18 cellular contexts compared by ENCODE assay signal in the genomic region with DNA sequence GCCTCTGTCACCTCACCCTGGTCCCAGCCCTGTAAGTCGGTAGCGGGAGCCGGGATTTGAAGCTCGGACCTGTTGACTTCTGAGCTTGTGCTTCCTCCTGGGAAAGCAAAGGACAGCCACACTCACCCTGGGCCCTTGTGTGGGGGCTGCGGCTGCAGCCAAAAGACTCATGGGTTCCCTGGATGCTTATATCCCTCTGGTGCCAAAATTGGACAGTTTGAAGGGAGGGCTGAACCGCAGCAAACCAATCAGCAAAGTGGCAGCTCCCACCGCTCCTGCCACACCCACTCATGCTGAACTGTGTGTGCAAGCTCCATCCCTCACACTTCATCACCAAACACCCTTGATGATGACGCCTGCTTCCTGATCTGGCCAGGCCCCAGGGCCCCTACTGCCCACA. TPM values are rescaled to one million over a fixed set of nuclear protein-coding genes. Genes with fewer than 3 reads are reported as not detected.
A peak's percentile ranks its signal among the peaks of the same experiment; 100 is the strongest.
DNase-seq lines count a peak whose midpoint lies in the region; ATAC-seq and TF ChIP-seq lines count a peak whose summit lies in the region.
"Had no signal": no experiment of that assay in that cellular context is flagged by ENCODE, and none has a peak within 500 bp of the region (broad histone marks: within the 10 kb centered on the region; RNA-seq: fewer than 3 reads in every experiment).

No MANE protein-coding gene starts in this region.

- in situ Hi-C loops in Panc1 (cut with HindIII; ENCODE audit: low pct_unique_long_range_greater_than_20kb, low sequenced_read_pairs): no loop called here

- CTCF ChIA-PET in Panc1 (lab: Charles Lee): no interaction called here

- no peaks in the 10 kb centered on the region for H3K9me3 ChIP-seq in Panc1 (ENCODE audit: control insufficient read depth, insufficient read depth, low read depth, low read length)

- intact Hi-C loops in Panc1 (cut with micrococcal nuclease; ENCODE audit: unreplicated experiment): no loop called here
- intact Hi-C loops in left cardiac atrium (cut with DNase I): no loop called here
- intact Hi-C loops in posterior vena cava (cut with DNase I): no loop called here

- ATAC-seq in Panc1 (no peak), left cardiac atrium (peak; percentile 82), GM21717 (IDR thresholded peaks at IDR 0.05; ENCODE audit: unreplicated experiment) (no peak)
- ATAC-seq: GM12878, HCT116 had no signal

- H3K4me3 ChIP-seq in Panc1 (ENCODE audit: low read depth in 2 of 2, low read length in 2 of 2): no peak overlapping the region
- H3K4me3 ChIP-seq: GM12878 had no signal

- H3K27me3 ChIP-seq in Panc1 (ENCODE audit: control insufficient read depth, insufficient read depth, low read length): no peaks in the 10 kb centered on the region

- no peaks in the 10 kb centered on the region for H3K36me3 ChIP-seq in Panc1 (ENCODE audit: control insufficient read depth, insufficient read depth, low read length)

- DNase-seq in Daoy (ENCODE audit: low read depth): peak; percentile 27
- no peak for DNase-seq in Panc1 (ENCODE audit: low read depth, low spot score)
- DNase-seq in left cardiac atrium: peak; percentile 77
- peak; percentile 69 for DNase-seq in posterior vena cava (ENCODE audit: low spot score)
- DNase-seq in NCI-H2081 (lab: John Stamatoyannopoulos, UW): no peak
- DNase-seq in NCI-H748 (lab: John Stamatoyannopoulos, UW; ENCODE audit: unreplicated experiment): no peak
- no peak for DNase-seq in activated CD4-positive, alpha-beta T cell treated with anti-CD3 and anti-CD28 coated beads for 1 hour
- DNase-seq: COR-L47, DMS53, MV-4-11, NCI-H1417 treated with DMSO at 0.1 percent for 48 hours, NCI-H2029 treated with DMSO at 0.1 percent for 48 hours, NCI-H526 had no signal

- peaks cover 42% of the 10 kb centered on the region for H3K4me1 ChIP-seq in Panc1 (ENCODE audit: control insufficient read depth, insufficient read depth, low read length)

- peak overlapping the region; percentile 91; the same call in 1 of the 2 replicates for H3K27ac ChIP-seq in Panc1 (ENCODE audit: low read length)
- H3K27ac ChIP-seq: C4-2B had no signal

- no TSS peak for BruUV-seq in Panc1 (replicated peaks; lab: Mats Ljungman, UMichigan)

- no peak for TF ChIP-seq CTCF in Panc1 (IDR thresholded peaks at IDR 0.05)

- POLR2A ChIA-PET in Panc1 (lab: Charles Lee): no interaction called here

RNA-seq across cellular contexts. Expression of a gene that starts 3.9 kb away (rescaled TPM):
- not detected in 2 replicates for total RNA-seq in Daoy (2014; rRNA removed; shearing (Covaris generic))
- total RNA-seq in Panc1 (2021; ENCODE audit: unreplicated experiment): 15.2 TPM
- 32.0 TPM for polyA plus RNA-seq in Panc1 (2012; ENCODE audit: insufficient read length)
- total RNA-seq in left cardiac atrium: 10 to 100 TPM; 25.1 to 63.6 TPM
- total RNA-seq in posterior vena cava: 100 to 1,000 TPM; 210 to 342 TPM
- total RNA-seq: HT-29 had no signal

RNA-seq across cellular contexts. Expression of a gene that starts 34.4 kb away (rescaled TPM):
- 1.3 TPM in 1 of 2 replicates, not detected in the other for total RNA-seq in Daoy (2014; rRNA removed; shearing (Covaris generic))
- total RNA-seq in Panc1 (2021; ENCODE audit: unreplicated experiment) (7.4 TPM), left cardiac atrium (1 to 10 TPM; 2.2 to 2.6 TPM), posterior vena cava (1 to 10 TPM; 4.1 to 4.5 TPM)
- polyA plus RNA-seq in Panc1 (2012; ENCODE audit: insufficient read length): 13.2 TPM
- total RNA-seq: GM12878, HT-29 had no signal
- polyA plus RNA-seq: GM12878 had no signal

RNA-seq across cellular contexts. Expression of a gene that starts 59.7 kb away (rescaled TPM):
- total RNA-seq in Daoy (2014; rRNA removed; shearing (Covaris generic)): 4.7 and 6.3 TPM in 2 replicates
- total RNA-seq in Panc1 (2021; ENCODE audit: unreplicated experiment): 53.8 TPM
- 65.5 TPM for polyA plus RNA-seq in Panc1 (2012; ENCODE audit: insufficient read length)
- total RNA-seq in left cardiac atrium: 10 to 100 TPM; 11.3 to 12.2 TPM
- 10 to 100 TPM; 11.0 to 17.7 TPM for total RNA-seq in posterior vena cava
- total RNA-seq: HT-29 had no signal

Comparison
In these comparisons a context has a peak if more than half of its experiments do, and no peak if none do; other contexts are left out.
1. DNase-seq: peak in Daoy (single experiment), left cardiac atrium (single experiment) and posterior vena cava (single experiment); none in Panc1 (single experiment), NCI-H2081 (0 of 2), NCI-H748 (single experiment) and activated CD4-positive, alpha-beta T cell treated with anti-CD3 and anti-CD28 coated beads for 1 hour (single experiment).
2. ATAC-seq: peak in left cardiac atrium (2 of 2); none in Panc1 (single experiment) and GM21717 (single experiment).
3. RNA of a gene that starts 3.9 kb away (total RNA-seq): 210 to 342 TPM in posterior vena cava, 25.1 to 63.6 TPM in left cardiac atrium and 15.2 TPM in Panc1 (single experiment); not detected in Daoy; every median in the first group is over 10 times any median in the second.